1 cellular context compared by ENCODE assay signal in the genomic region with DNA sequence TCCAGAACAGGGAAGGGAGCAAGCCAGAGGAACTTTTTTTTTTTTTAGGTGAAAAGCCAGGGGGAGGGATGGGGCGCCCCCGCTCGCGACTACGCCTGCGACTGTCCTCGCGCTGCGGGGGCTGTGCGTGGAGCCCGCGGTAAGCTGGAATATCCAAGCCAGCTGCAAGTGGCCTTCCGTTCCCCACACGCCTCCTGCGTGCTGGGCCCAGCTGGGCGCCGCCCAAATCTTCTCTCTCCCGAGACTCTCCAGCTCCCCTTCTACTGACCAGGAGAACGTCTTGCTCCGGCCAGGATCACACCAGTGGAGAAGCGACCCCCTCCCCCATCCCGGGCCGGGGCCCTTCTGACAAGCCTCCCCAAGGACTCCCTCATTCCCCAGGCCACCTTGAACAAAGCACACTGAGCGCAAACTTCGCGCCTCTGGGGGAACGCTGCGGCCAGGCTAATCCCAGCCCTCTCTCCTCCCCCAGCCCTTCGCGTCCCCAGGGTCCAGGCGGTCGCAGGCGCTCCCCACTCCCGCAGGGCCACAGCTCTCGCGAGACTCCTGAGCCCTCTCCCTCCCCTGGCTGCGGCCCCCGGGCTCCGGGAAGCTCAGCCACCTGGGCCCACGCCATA.
A peak's percentile ranks its signal among the peaks of the same experiment; 100 is the strongest.
TF ChIP-seq lines count a peak whose summit lies in the region.

No MANE protein-coding gene starts in this region.

TF ChIP-seq in WTC11, 78 proteins besides CTCF, POLR2A, EP300 and RAD21:
- no peak for TF ChIP-seq ZNF232 (CRISPR knock-in tag; IDR thresholded peaks at IDR 0.05)
- TF ChIP-seq SP1 (CRISPR knock-in tag; conservative IDR thresholded peaks at IDR 0.05) = 0 out of 2 replicates have a peak, but pooled peaks have one; percentile 16
- no peak for TF ChIP-seq ETV6 (CRISPR knock-in tag; IDR thresholded peaks at IDR 0.05)
- TF ChIP-seq, protein P1, sequence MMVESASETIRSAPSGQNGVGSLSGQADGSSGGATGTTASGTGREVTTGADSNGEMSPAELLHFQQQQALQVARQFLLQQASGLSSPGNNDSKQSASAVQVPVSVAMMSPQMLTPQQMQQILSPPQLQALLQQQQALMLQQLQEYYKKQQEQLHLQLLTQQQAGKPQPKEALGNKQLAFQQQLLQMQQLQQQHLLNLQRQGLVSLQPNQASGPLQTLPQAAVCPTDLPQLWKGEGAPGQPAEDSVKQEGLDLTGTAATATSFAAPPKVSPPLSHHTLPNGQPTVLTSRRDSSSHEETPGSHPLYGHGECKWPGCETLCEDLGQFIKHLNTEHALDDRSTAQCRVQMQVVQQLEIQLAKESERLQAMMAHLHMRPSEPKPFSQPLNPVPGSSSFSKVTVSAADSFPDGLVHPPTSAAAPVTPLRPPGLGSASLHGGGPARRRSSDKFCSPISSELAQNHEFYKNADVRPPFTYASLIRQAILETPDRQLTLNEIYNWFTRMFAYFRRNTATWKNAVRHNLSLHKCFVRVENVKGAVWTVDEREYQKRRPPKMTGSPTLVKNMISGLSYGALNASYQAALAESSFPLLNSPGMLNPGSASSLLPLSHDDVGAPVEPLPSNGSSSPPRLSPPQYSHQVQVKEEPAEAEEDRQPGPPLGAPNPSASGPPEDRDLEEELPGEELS (CRISPR knock-in tag; IDR thresholded peaks at IDR 0.05) = peak; percentile 18; the same call in 1 of the 2 replicates
- TF ChIP-seq FOXP1 (CRISPR knock-in tag; IDR thresholded peaks at IDR 0.05; ENCODE audit: borderline replicate concordance) = peak; percentile 5; the same call in 1 of the 2 replicates
